ENCODE assay signal across 30 cellular contexts in genomic region chr5:20680718-20681302, GRCh38.
DNase-seq lines count a peak whose midpoint lies in the region; ATAC-seq, FAIRE-seq and TF ChIP-seq lines count a peak whose summit lies in the region.
"Had no signal": no experiment of that assay in that cellular context is flagged by ENCODE, and none has a peak within 500 bp of the region (broad histone marks: within the 10 kb centered on the region; RNA-seq: fewer than 3 reads in every experiment).

No MANE protein-coding gene starts in this region.

- H3K4me3 ChIP-seq in A549 (no peak overlapping the region), heart left ventricle (no peak overlapping the region), mucosa of descending colon (no peak overlapping the region)
- H3K4me3 ChIP-seq: left ventricle myocardium inferior, thoracic aorta, vagina had no signal

- intact Hi-C loops in heart left ventricle (cut with DNase I), result no loop called here
- intact Hi-C loops in mucosa of descending colon (cut with DNase I, micrococcal nuclease), result no loop called here

- no peak for FAIRE-seq in A549 (lab: Jason Lieb, UNC)
- FAIRE-seq in GM12891 (lab: Jason Lieb, UNC), result no peak
- FAIRE-seq: A204.1 had no signal

- H3K36me3 Mint-ChIP-seq in WTC11, result no peaks in the 10 kb centered on the region
- H3K36me3 Mint-ChIP-seq: activated naive CD4-positive, alpha-beta T cell treated with anti-CD3 and anti-CD28 coated beads, Interleukin-2, amount 50 U/mL, for 24 hours; CD8-positive, alpha-beta T cell had no signal

- H3K4me2 ChIP-seq in A549, result no peak overlapping the region

- TF ChIP-seq EP300 in A549 (IDR thresholded peaks at IDR 0.05), result no peak

- H3K4me3 Mint-ChIP-seq in WTC11, result no peak overlapping the region
- H3K4me3 Mint-ChIP-seq: activated naive CD4-positive, alpha-beta T cell treated with anti-CD3 and anti-CD28 coated beads, Interleukin-2, amount 50 U/mL, for 24 hours; activated T-helper 17 cell treated with anti-CD3 and anti-CD28 coated beads, Interleukin-2, amount 50 U/mL, for 72 hours; B cell; CD8-positive, alpha-beta T cell; central memory CD8-positive, alpha-beta T cell; HFFc6; naive thymus-derived CD8-positive, alpha-beta T cell had no signal

- no peaks in the 10 kb centered on the region for H3K36me3 ChIP-seq in heart left ventricle
- no peaks in the 10 kb centered on the region for H3K36me3 ChIP-seq in mucosa of descending colon (ENCODE audit: low read depth)
- H3K36me3 ChIP-seq: left ventricle myocardium inferior, thoracic aorta, vagina had no signal

- H3K4me1 Mint-ChIP-seq in WTC11, result peaks cover 11% of the 10 kb centered on the region
- H3K4me1 Mint-ChIP-seq: activated naive CD4-positive, alpha-beta T cell treated with anti-CD3 and anti-CD28 coated beads, Interleukin-2, amount 50 U/mL, for 24 hours; activated T-helper 17 cell treated with anti-CD3 and anti-CD28 coated beads, Interleukin-2, amount 50 U/mL, for 72 hours; B cell; central memory CD8-positive, alpha-beta T cell; naive thymus-derived CD8-positive, alpha-beta T cell had no signal

- no peaks in the 10 kb centered on the region for H3K9me3 ChIP-seq in A549
- no peaks in the 10 kb centered on the region for H3K9me3 ChIP-seq in heart left ventricle
- H3K9me3 ChIP-seq in mucosa of descending colon, result peaks cover 26% of the 10 kb centered on the region
- H3K9me3 ChIP-seq: left ventricle myocardium inferior, thoracic aorta, vagina had no signal

- H3K9me3 Mint-ChIP-seq in WTC11, result peaks cover 3% of the 10 kb centered on the region; the same call in 1 of the 2 replicates

- H3K27me3 ChIP-seq in heart left ventricle, result no peaks in the 10 kb centered on the region
- H3K27me3 ChIP-seq: vagina had no signal

- ATAC-seq in A549 (no peak), WTC11 (peak; percentile 88), heart left ventricle (no peak), mucosa of descending colon (no peak)
- ATAC-seq: activated T-helper 17 cell treated with anti-CD3 and anti-CD28 coated beads, Interleukin-2, amount 50 U/mL, for 72 hours; CD8-positive, alpha-beta T cell; naive thymus-derived CD8-positive, alpha-beta T cell; Panc1 had no signal

- H3K27ac ChIP-seq in A549 (peak overlapping the region; percentile 35 to 63; a peak in 5 of 6 replicates), heart left ventricle (no peak overlapping the region)
- H3K27ac ChIP-seq: HL-60, left ventricle myocardium inferior, thoracic aorta, vagina had no signal

- TF ChIP-seq CTCF in A549 (IDR thresholded peaks at IDR 0.05), result no peak
- no peak for TF ChIP-seq CTCF in WTC11 (IDR thresholded peaks at IDR 0.05)
- TF ChIP-seq CTCF in heart left ventricle (IDR thresholded peaks at IDR 0.05), result no peak
- TF ChIP-seq CTCF in mucosa of descending colon (IDR thresholded peaks at IDR 0.05), result no peak

- DNase-seq in A549 (ENCODE audit: low read depth in 1 of 2, low spot score in 1 of 2) (no peak), M059J (ENCODE audit: low read depth) (peak; percentile 23), WTC11 (ENCODE audit: low spot score) (no peak), islet precursor cell (peak; percentile 57), GM12891 (ENCODE audit: insufficient read length, low spot score) (no peak), heart left ventricle (no peak), mucosa of descending colon (no peak)
- no peak for DNase-seq in activated CD4-positive, alpha-beta T cell treated with anti-CD3 and anti-CD28 coated beads for 1 hour
- DNase-seq: activated CD4-positive, alpha-beta T cell treated with anti-CD3 and anti-CD28 coated beads, Interleukin-2, amount 50 U/mL, for 48 hours; activated CD4-positive, CD25-positive, alpha-beta regulatory T cell; CD8-positive, alpha-beta T cell; dermis blood vessel endothelial cell; DMS 273 treated with DMSO at 0.1 percent for 48 hours; HFFc6; Karpas-422; left ventricle myocardium inferior; midbrain; naive thymus-derived CD8-positive, alpha-beta T cell; NCI-H510A treated with DMSO at 0.1 percent for 48 hours; SIG-M5; stimulated activated naive CD4-positive, alpha-beta T cell treated with Interleukin-2 at 50 U/mL for 16 hours had no signal

- POLR2A ChIA-PET in A549 (lab: Yijun Ruan, JAX), result no interaction called here
- POLR2A ChIA-PET in WTC11 (lab: Charles Lee), result no interaction called here

- CTCF ChIA-PET in A549 (lab: Yijun Ruan, JAX), result no interaction called here
- CTCF ChIA-PET in WTC11 (lab: Charles Lee), result no interaction called here

- H3K27ac Mint-ChIP-seq in WTC11, result peak overlapping the region; percentile 28; the same call in 1 of the 2 replicates
- H3K27ac Mint-ChIP-seq: activated naive CD4-positive, alpha-beta T cell treated with anti-CD3 and anti-CD28 coated beads, Interleukin-2, amount 50 U/mL, for 24 hours; activated T-helper 17 cell treated with anti-CD3 and anti-CD28 coated beads, Interleukin-2, amount 50 U/mL, for 72 hours; B cell; CD8-positive, alpha-beta T cell; HFFc6; naive thymus-derived CD8-positive, alpha-beta T cell had no signal

- no peaks in the 10 kb centered on the region for H3K27me3 Mint-ChIP-seq in WTC11 (ENCODE audit: low read depth)
- H3K27me3 Mint-ChIP-seq: activated naive CD4-positive, alpha-beta T cell treated with anti-CD3 and anti-CD28 coated beads, Interleukin-2, amount 50 U/mL, for 24 hours; activated T-helper 17 cell treated with anti-CD3 and anti-CD28 coated beads, Interleukin-2, amount 50 U/mL, for 72 hours; B cell; central memory CD8-positive, alpha-beta T cell; naive thymus-derived CD8-positive, alpha-beta T cell had no signal

- WGBS in A549 (ENCODE audit: missing lambda C conversion rate), result 57% methylated on average over 5 of the region's 5 CpGs
- WGBS in heart left ventricle, 4 donors, result 56 to 64% (median 59%) methylated on average over 5 of the region's 5 CpGs

- no peak for TF ChIP-seq RAD21 in A549 (conservative IDR thresholded peaks at IDR 0.05 in 1 of 2, IDR thresholded peaks at IDR 0.05 in 1 of 2)

- H3K4me1 ChIP-seq in A549 (peaks cover 26% of the 10 kb centered on the region), heart left ventricle (no peaks in the 10 kb centered on the region), mucosa of descending colon (ENCODE audit: low read depth) (no peaks in the 10 kb centered on the region)
- H3K4me1 ChIP-seq: left ventricle myocardium inferior, vagina had no signal

- TF ChIP-seq POLR2A in A549 (IDR thresholded peaks at IDR 0.05; ENCODE audit: low read length) (no peak), GM12891 (IDR thresholded peaks at IDR 0.05; ENCODE audit: low read depth, low read length) (no peak), heart left ventricle (IDR thresholded peaks at IDR 0.05) (no peak)

TF ChIP-seq in A549, 52 proteins besides CTCF, POLR2A, EP300 and RAD21:
- TF ChIP-seq RNF2 (IDR thresholded peaks at IDR 0.05; ENCODE audit: borderline replicate concordance, low read depth) (no peak), CBX2 (IDR thresholded peaks at IDR 0.05; ENCODE audit: borderline replicate concordance, low read depth) (no peak), ZNF302 (CRISPR knock-in tag; IDR thresholded peaks at IDR 0.05) (no peak), FOSL2 (IDR thresholded peaks at IDR 0.05) (no peak), FOSL2 (CRISPR knock-in tag; IDR thresholded peaks at IDR 0.05) (no peak)

TF ChIP-seq in WTC11, 78 proteins besides CTCF, POLR2A, EP300 and RAD21:
- TF ChIP-seq ESRRA (CRISPR knock-in tag; IDR thresholded peaks at IDR 0.05; ENCODE audit: borderline replicate concordance), result no peak
- TF ChIP-seq HMGXB4 (CRISPR knock-in tag; IDR thresholded peaks at IDR 0.05), result no peak
- no peak for TF ChIP-seq ZNF219 (CRISPR knock-in tag; IDR thresholded peaks at IDR 0.05; ENCODE audit: borderline replicate concordance)
- TF ChIP-seq ZNF423 (CRISPR knock-in tag; IDR thresholded peaks at IDR 0.05), result no peak
- TF ChIP-seq NR2C2 (CRISPR knock-in tag; IDR thresholded peaks at IDR 0.05), result no peak
TF ChIP-seq in WTC11: peak in this region for 0.

TF ChIP-seq in GM12891, 5 proteins besides CTCF, POLR2A, EP300 and RAD21:
- TF ChIP-seq PAX5 (IDR thresholded peaks at IDR 0.05; ENCODE audit: insufficient read depth, low read length, severe bottlenecking) (no peak), TAF1 (IDR thresholded peaks at IDR 0.05; ENCODE audit: low read depth, low read length) (no peak), POU2F2 (IDR thresholded peaks at IDR 0.05; ENCODE audit: low read depth, low read length) (no peak), SPI1 (IDR thresholded peaks at IDR 0.05; ENCODE audit: low read depth, low read length) (no peak), POLR2AphosphoS5 (IDR thresholded peaks at IDR 0.05; ENCODE audit: low read depth, low read length) (no peak)

Comparison
In these comparisons a context has a peak if more than half of its experiments do, and no peak if none do; other contexts are left out.
1. DNase-seq: peak in M059J (single experiment) and islet precursor cell (single experiment); none in A549 (0 of 2), WTC11 (single experiment), GM12891 (single experiment), heart left ventricle (0 of 5), mucosa of descending colon (0 of 3) and activated CD4-positive, alpha-beta T cell treated with anti-CD3 and anti-CD28 coated beads for 1 hour (single experiment).
2. H3K27ac ChIP-seq: peak in A549 (2 of 2); none in heart left ventricle (0 of 12).